ENCODE assay signal across 1 cellular context in the genomic region with DNA sequence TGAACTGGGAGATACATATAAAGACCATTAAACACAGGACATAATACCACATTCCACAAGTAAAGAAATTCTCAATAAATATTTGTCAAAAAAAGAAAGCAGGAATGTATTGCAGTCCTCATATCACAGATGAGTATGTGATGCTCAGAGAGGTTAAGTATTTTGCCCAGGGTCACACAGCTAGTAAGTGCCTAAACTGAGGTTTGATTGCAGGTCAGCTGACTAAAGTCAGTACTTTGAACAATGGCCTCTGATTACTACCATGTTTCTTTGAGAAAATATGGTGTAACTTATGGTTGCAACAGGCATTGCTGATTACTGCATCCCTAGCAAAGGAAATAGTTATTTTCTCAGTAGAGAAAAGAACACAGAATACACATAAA.
TF ChIP-seq lines count a peak whose summit lies in the region.

No MANE protein-coding gene starts in this region.

TF ChIP-seq in HepG2, 621 proteins besides CTCF, POLR2A, EP300 and RAD21:
- TF ChIP-seq ZNF768 (CRISPR knock-in tag; IDR thresholded peaks at IDR 0.05) (peak; percentile 81; the same call in 1 of the 2 replicates), ZNF343 (CRISPR knock-in tag; IDR thresholded peaks at IDR 0.05) (no peak), SETDB1 (CRISPR knock-in tag; IDR thresholded peaks at IDR 0.05; ENCODE audit: borderline replicate concordance) (no peak), SKI (IDR thresholded peaks at IDR 0.05; ENCODE audit: partially characterized antibody) (no peak), ZNF30 (CRISPR knock-in tag; IDR thresholded peaks at IDR 0.05) (no peak)
